ENCODE assay signal across 22 cellular contexts in the genomic region with DNA sequence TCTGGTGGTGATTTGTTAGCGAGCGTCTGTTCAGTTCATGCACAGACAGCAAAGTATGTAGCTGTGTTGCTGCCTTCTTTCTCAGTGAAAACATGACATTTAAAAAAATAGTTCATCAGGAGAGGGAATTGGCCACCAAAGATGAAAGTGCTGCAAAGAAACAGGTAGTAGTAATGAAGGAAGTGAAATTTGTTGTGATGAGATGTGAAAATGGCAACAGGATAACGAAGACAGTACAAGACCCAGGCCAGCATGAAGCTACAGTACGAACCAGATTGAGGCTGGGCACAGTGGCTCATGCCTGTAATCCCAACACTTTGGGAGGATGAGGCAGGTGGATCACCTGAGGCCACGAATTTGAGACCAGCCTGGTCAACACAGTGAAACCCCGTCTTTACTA.
DNase-seq lines count a peak whose midpoint lies in the region; ATAC-seq lines count a peak whose summit lies in the region.
"Had no signal": no experiment of that assay in that cellular context is flagged by ENCODE, and none has a peak within 500 bp of the region (broad histone marks: within the 10 kb centered on the region; RNA-seq: fewer than 3 reads in every experiment).

No MANE protein-coding gene starts in this region.

- H3K36me3 Mint-ChIP-seq in activated CD4-positive, alpha-beta memory T cell treated with anti-CD3 and anti-CD28 coated beads for 36 hours = peaks cover 17% of the 10 kb centered on the region
- peaks cover 38% of the 10 kb centered on the region for H3K36me3 Mint-ChIP-seq in activated CD4-positive, alpha-beta memory T cell treated with anti-CD3 and anti-CD28 coated beads, Interleukin-2, amount 10 ng/mL, durations not matched to agents 7 days and 5 days (ENCODE audit: low read depth)
- peaks cover 18% of the 10 kb centered on the region for H3K36me3 Mint-ChIP-seq in T-cell
- peaks cover 0 to 12% (median 3%) of the 10 kb centered on the region in 3 donors for H3K36me3 Mint-ChIP-seq in immature natural killer cell

- intact Hi-C loops in activated CD4-positive, alpha-beta memory T cell treated with anti-CD3 and anti-CD28 coated beads for 36 hours (cut with micrococcal nuclease) = no loop called here

- H3K27me3 Mint-ChIP-seq in activated CD4-positive, alpha-beta memory T cell treated with anti-CD3 and anti-CD28 coated beads for 36 hours = no peaks in the 10 kb centered on the region
- H3K27me3 Mint-ChIP-seq in activated CD4-positive, alpha-beta memory T cell treated with anti-CD3 and anti-CD28 coated beads, Interleukin-2, amount 10 ng/mL, durations not matched to agents 7 days and 5 days = no peaks in the 10 kb centered on the region
- no peaks in the 10 kb centered on the region for H3K27me3 Mint-ChIP-seq in T-cell
- H3K27me3 Mint-ChIP-seq in immature natural killer cell (ENCODE audit: low read depth in 3 of 3) = peaks cover 0 to 3% (median 2%) of the 10 kb centered on the region in 3 donors
- H3K27me3 Mint-ChIP-seq: CD8-positive, alpha-beta memory T cell had no signal

- DNase-seq in activated CD4-positive, alpha-beta memory T cell treated with anti-CD3 and anti-CD28 coated beads for 36 hours = no peak
- no peak for DNase-seq in activated CD4-positive, alpha-beta memory T cell treated with anti-CD3 and anti-CD28 coated beads, Interleukin-2, amount 10 ng/mL, durations not matched to agents 7 days and 5 days
- DNase-seq in T-cell (no peak), immature natural killer cell (no peak), OCI-M1 (lab: John Stamatoyannopoulos, UW) (no peak)
- no peak for DNase-seq in stimulated activated CD8-positive, alpha-beta memory T cell treated with anti-CD3 and anti-CD28 coated beads, Interleukin-4, amount 100 ng/mL, for 48 hours
- DNase-seq: 8988T; CD8-positive, alpha-beta memory T cell; DMS53; EL; MM.1S; NCI-H1092 treated with DMSO at 0.1 percent for 48 hours; NCI-H146; NCI-H2081; NCI-H2171 treated with DMSO at 0.1 percent for 48 hours; NCI-H446; NCI-H69; RPMI8226; SHP77 treated with DMSO at 0.1 percent for 48 hours; SK-N-SH had no signal

- H3K4me3 Mint-ChIP-seq in activated CD4-positive, alpha-beta memory T cell treated with anti-CD3 and anti-CD28 coated beads for 36 hours = no peak overlapping the region
- H3K4me3 Mint-ChIP-seq in activated CD4-positive, alpha-beta memory T cell treated with anti-CD3 and anti-CD28 coated beads, Interleukin-2, amount 10 ng/mL, durations not matched to agents 7 days and 5 days = no peak overlapping the region
- no peak overlapping the region for H3K4me3 Mint-ChIP-seq in T-cell
- H3K4me3 Mint-ChIP-seq in immature natural killer cell = no peak overlapping the region
- H3K4me3 Mint-ChIP-seq: CD8-positive, alpha-beta memory T cell had no signal

- H3K4me1 Mint-ChIP-seq in activated CD4-positive, alpha-beta memory T cell treated with anti-CD3 and anti-CD28 coated beads for 36 hours (ENCODE audit: low read depth) = peaks cover 37% of the 10 kb centered on the region
- H3K4me1 Mint-ChIP-seq in activated CD4-positive, alpha-beta memory T cell treated with anti-CD3 and anti-CD28 coated beads, Interleukin-2, amount 10 ng/mL, durations not matched to agents 7 days and 5 days = peaks cover 9% of the 10 kb centered on the region
- peaks cover 56 to 70% (median 61%) of the 10 kb centered on the region in 3 donors for H3K4me1 Mint-ChIP-seq in T-cell
- peaks cover 53 to 87% of the 10 kb centered on the region in 2 donors for H3K4me1 Mint-ChIP-seq in immature natural killer cell

- CTCF ChIA-PET in activated CD4-positive, alpha-beta memory T cell treated with anti-CD3 and anti-CD28 coated beads for 36 hours (lab: Charles Lee) = no interaction called here
- CTCF ChIA-PET in activated CD4-positive, alpha-beta memory T cell treated with anti-CD3 and anti-CD28 coated beads, Interleukin-2, amount 10 ng/mL, durations not matched to agents 7 days and 5 days (lab: Charles Lee) = no interaction called here
- CTCF ChIA-PET in T-cell (lab: Charles Lee) = no interaction called here

- ATAC-seq in GM18502 (IDR thresholded peaks at IDR 0.05; ENCODE audit: poor library complexity, unreplicated experiment) (peak; percentile 43), T-cell (replicated peaks in 1 of 4) (no peak), GM18511 (IDR thresholded peaks at IDR 0.05; ENCODE audit: unreplicated experiment) (no peak)

- peaks cover 2% of the 10 kb centered on the region for H3K9me3 Mint-ChIP-seq in activated CD4-positive, alpha-beta memory T cell treated with anti-CD3 and anti-CD28 coated beads for 36 hours
- peaks cover 4% of the 10 kb centered on the region for H3K9me3 Mint-ChIP-seq in activated CD4-positive, alpha-beta memory T cell treated with anti-CD3 and anti-CD28 coated beads, Interleukin-2, amount 10 ng/mL, durations not matched to agents 7 days and 5 days
- no peaks in the 10 kb centered on the region for H3K9me3 Mint-ChIP-seq in T-cell
- H3K9me3 Mint-ChIP-seq in immature natural killer cell = no peaks in the 10 kb centered on the region
- H3K9me3 Mint-ChIP-seq: CD8-positive, alpha-beta memory T cell had no signal

- POLR2A ChIA-PET in activated CD4-positive, alpha-beta memory T cell treated with anti-CD3 and anti-CD28 coated beads for 36 hours (lab: Charles Lee) = no interaction called here
- POLR2A ChIA-PET in activated CD4-positive, alpha-beta memory T cell treated with anti-CD3 and anti-CD28 coated beads, Interleukin-2, amount 10 ng/mL, durations not matched to agents 7 days and 5 days (lab: Charles Lee) = no interaction called here
- POLR2A ChIA-PET in T-cell (lab: Charles Lee) = interaction anchor here in 1 of 2 donors (0.6 kb wide), 1 partner anchor 9 kb away, joined by 3 read pairs; no protein-coding TSS in a partner anchor

- H3K27ac Mint-ChIP-seq in activated CD4-positive, alpha-beta memory T cell treated with anti-CD3 and anti-CD28 coated beads for 36 hours = peak overlapping the region; percentile 2
- no peak overlapping the region for H3K27ac Mint-ChIP-seq in activated CD4-positive, alpha-beta memory T cell treated with anti-CD3 and anti-CD28 coated beads, Interleukin-2, amount 10 ng/mL, durations not matched to agents 7 days and 5 days
- H3K27ac Mint-ChIP-seq in T-cell (peak overlapping the region; percentile 4 to 57), immature natural killer cell (peak overlapping the region in 4 of 6 donors; percentile 35 to 74 (median 46))
